ENCODE assay signal across 10 cellular contexts in genomic region chr2:126776255-126776654, GRCh38.
DNase-seq lines count a peak whose midpoint lies in the region; ATAC-seq and TF ChIP-seq lines count a peak whose summit lies in the region.
"Had no signal": no experiment of that assay in that cellular context is flagged by ENCODE, and none has a peak within 500 bp of the region (broad histone marks: within the 10 kb centered on the region; RNA-seq: fewer than 3 reads in every experiment).

No MANE protein-coding gene starts in this region.

- CTCF ChIA-PET in WTC11 (lab: Charles Lee) = interaction anchor here (0.6 to 5.5 kb wide), 18 partner anchors 9 to 1031 kb away, joined by 3 to 65 read pairs (median 5); no protein-coding TSS in a partner anchor

- no peak for TF ChIP-seq CTCF in WTC11 (IDR thresholded peaks at IDR 0.05)
- TF ChIP-seq CTCF in stomach (IDR thresholded peaks at IDR 0.05) = no peak
- no peak for TF ChIP-seq CTCF in WERI-Rb-1 (IDR thresholded peaks at IDR 0.05; ENCODE audit: low read depth, low read length)

- H3K27ac ChIP-seq in stomach (peak overlapping the region in 2 of 5 donors; percentile 59 to 66), WERI-Rb-1 (no peak overlapping the region)

- 23 to 39% (median 29%) methylated on average over 9 of the region's 9 CpGs for WGBS in stomach, 5 donors

- H3K36me3 Mint-ChIP-seq in T-helper 1 cell treated with Interleukin-12 subunit alpha and Interleukin-12 subunit beta and Interleukin-4 antibody, amounts not matched to agents 30 μg/mL and 1 μg/mL, for 36 hours (ENCODE audit: low read depth) = no peaks in the 10 kb centered on the region
- H3K36me3 Mint-ChIP-seq in WTC11 = no peaks in the 10 kb centered on the region

- TF ChIP-seq POLR2A in stomach (IDR thresholded peaks at IDR 0.05) = no peak

- H3K4me3 ChIP-seq in iPS-18c (ENCODE audit: insufficient read depth, low read depth, low read length) (peak overlapping the region; percentile 40; the same call in 1 of the 2 replicates), stomach (peak overlapping the region; percentile 48 to 75 (median 64)), WERI-Rb-1 (ENCODE audit: low read depth, low read length) (no peak overlapping the region)

- peak overlapping the region; percentile 29 for H3K27ac Mint-ChIP-seq in T-helper 1 cell treated with Interleukin-12 subunit alpha and Interleukin-12 subunit beta and Interleukin-4 antibody, amounts not matched to agents 30 μg/mL and 1 μg/mL, for 36 hours
- no peak overlapping the region for H3K27ac Mint-ChIP-seq in WTC11

- no peaks in the 10 kb centered on the region for H3K36me3 ChIP-seq in stomach
- H3K36me3 ChIP-seq in WERI-Rb-1 = no peaks in the 10 kb centered on the region

- H3K4me1 ChIP-seq in stomach = peaks cover 0 to 13% (median 12%) of the 10 kb centered on the region in 4 donors

- H3K27me3 Mint-ChIP-seq in T-helper 1 cell treated with Interleukin-12 subunit alpha and Interleukin-12 subunit beta and Interleukin-4 antibody, amounts not matched to agents 30 μg/mL and 1 μg/mL, for 36 hours (ENCODE audit: low read depth) = peaks cover 21% of the 10 kb centered on the region
- peaks cover 17% of the 10 kb centered on the region for H3K27me3 Mint-ChIP-seq in WTC11 (ENCODE audit: low read depth)

- POLR2A ChIA-PET in WTC11 (lab: Charles Lee) = interaction anchor here (0.5 kb wide), 1 partner anchor 1621 kb away, joined by 3 read pairs; no protein-coding TSS in a partner anchor

- no peaks in the 10 kb centered on the region for H3K9me3 ChIP-seq in iPS-18c (ENCODE audit: control insufficient read depth, insufficient read depth, low read length)
- no peaks in the 10 kb centered on the region for H3K9me3 ChIP-seq in stomach
- no peaks in the 10 kb centered on the region for H3K9me3 ChIP-seq in WERI-Rb-1 (ENCODE audit: severe bottlenecking)

- no peak for TF ChIP-seq EP300 in stomach (IDR thresholded peaks at IDR 0.05)

- ATAC-seq in WTC11 = peak; percentile 9

- intact Hi-C loops in stomach (cut with DNase I; ENCODE audit: low total_unique reads) = no loop called here

- DNase-seq in T-helper 1 cell (no peak), WTC11 (ENCODE audit: low spot score) (no peak), stomach (no peak), NCI-H345 (lab: John Stamatoyannopoulos, UW) (no peak), WERI-Rb-1 (no peak), SW480 (ENCODE audit: low spot score) (no peak)
- DNase-seq: 8988T, RPMI8226 had no signal

- H3K4me3 Mint-ChIP-seq in T-helper 1 cell treated with Interleukin-12 subunit alpha and Interleukin-12 subunit beta and Interleukin-4 antibody, amounts not matched to agents 30 μg/mL and 1 μg/mL, for 36 hours = peak overlapping the region; percentile 80
- H3K4me3 Mint-ChIP-seq in WTC11 = peak overlapping the region; percentile 64

- peaks cover 0 to 8% (median 4%) of the 10 kb centered on the region in 3 donors for H3K27me3 ChIP-seq in stomach
- peaks cover 68% of the 10 kb centered on the region for H3K27me3 ChIP-seq in WERI-Rb-1 (ENCODE audit: insufficient read depth, low read depth, severe bottlenecking)

- peaks cover 16% of the 10 kb centered on the region for H3K4me1 Mint-ChIP-seq in T-helper 1 cell treated with Interleukin-12 subunit alpha and Interleukin-12 subunit beta and Interleukin-4 antibody, amounts not matched to agents 30 μg/mL and 1 μg/mL, for 36 hours (ENCODE audit: low read depth)
- H3K4me1 Mint-ChIP-seq in WTC11 = peaks cover 11% of the 10 kb centered on the region; the same call in 1 of the 2 replicates

- H3K9me3 Mint-ChIP-seq in T-helper 1 cell treated with Interleukin-12 subunit alpha and Interleukin-12 subunit beta and Interleukin-4 antibody, amounts not matched to agents 30 μg/mL and 1 μg/mL, for 36 hours = no peaks in the 10 kb centered on the region
- no peaks in the 10 kb centered on the region for H3K9me3 Mint-ChIP-seq in WTC11

TF ChIP-seq in WTC11, 78 proteins besides CTCF, POLR2A, EP300 and RAD21:
- TF ChIP-seq ZNF317 (CRISPR knock-in tag; IDR thresholded peaks at IDR 0.05; ENCODE audit: borderline replicate concordance, low read depth) (no peak), JAZF1 (CRISPR knock-in tag; IDR thresholded peaks at IDR 0.05) (no peak)
TF ChIP-seq in WTC11: peak in this region for 0.
